8 cellular contexts compared by ENCODE assay signal in the genomic region with DNA sequence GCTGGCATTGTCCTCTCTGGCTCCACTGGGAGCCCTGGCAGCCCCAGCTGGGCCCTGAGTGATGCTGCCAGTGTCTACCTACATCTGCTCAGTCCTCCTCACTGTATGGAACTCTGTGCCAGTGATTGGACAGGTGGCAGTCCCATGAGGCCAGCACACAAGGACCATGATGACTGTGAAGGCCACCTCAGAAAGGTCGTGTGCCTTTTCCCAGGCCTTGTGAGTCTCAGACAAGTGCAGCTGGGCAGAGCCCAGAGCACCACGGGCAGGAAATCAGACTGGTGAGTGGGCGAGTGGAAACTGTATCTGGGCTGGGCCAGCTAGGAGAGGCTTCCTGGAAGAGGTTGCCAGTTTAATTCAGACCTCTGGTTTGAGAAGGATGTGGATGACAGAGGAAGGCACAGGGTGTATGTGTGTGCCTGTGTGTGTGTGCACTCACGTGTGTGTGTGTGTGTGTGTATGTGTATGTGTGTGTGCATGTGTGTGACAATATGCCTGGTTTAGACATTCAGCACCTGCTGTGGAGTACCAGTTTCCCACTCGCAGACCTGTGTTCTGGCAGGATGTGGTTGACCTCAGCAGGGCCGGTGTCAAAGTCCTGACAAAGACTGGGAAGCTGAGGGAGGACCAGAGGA. TPM values are rescaled to one million over a fixed set of nuclear protein-coding genes. Genes with fewer than 3 reads are reported as not detected.
DNase-seq lines count a peak whose midpoint lies in the region; ATAC-seq and TF ChIP-seq lines count a peak whose summit lies in the region.

No MANE protein-coding gene starts in this region.

- TF ChIP-seq CTCF in GM10248 (IDR thresholded peaks at IDR 0.05; ENCODE audit: control extremely low read depth, extremely low read depth, low read depth, missing control alignments) (no peak), psoas muscle (IDR thresholded peaks at IDR 0.05) (no peak)

- H3K36me3 ChIP-seq in psoas muscle (ENCODE audit: insufficient read depth in 1 of 2, low read depth in 1 of 2), result peaks cover 4 to 20% of the 10 kb centered on the region in 2 donors

- H3K4me3 ChIP-seq in psoas muscle, result peak overlapping the region; percentile 12

- peak; percentile 32 for DNase-seq in GM10248 (ENCODE audit: extremely low spot score)
- DNase-seq in activated CD8-positive, alpha-beta memory T cell treated with anti-CD3 and anti-CD28 coated beads, Interleukin-2, amount 50 U/mL, for 48 hours, result peak; percentile 83
- DNase-seq in psoas muscle, result peak in 1 of 2 donors; percentile 64
- DNase-seq in RKO (ENCODE audit: low spot score), result no peak
- no peak for DNase-seq in SIG-M5 treated with dmso at 0.1 percent for 504 hours (lab: John Stamatoyannopoulos, UW; ENCODE audit: unreplicated experiment)

- intact Hi-C loops in psoas muscle (cut with DNase I), result no loop called here

- H3K9me3 ChIP-seq in psoas muscle, result no peaks in the 10 kb centered on the region

- CTCF ChIA-PET in GM10248 (lab: Yijun Ruan, JAX), result interaction anchor here (1.3 to 18.4 kb wide), 2 partner anchors 10 kb away, joined by 4 to 202 read pairs; a partner anchor contains a TSS

- ATAC-seq in HG03045 (IDR thresholded peaks at IDR 0.05; ENCODE audit: unreplicated experiment) (peak; percentile 49), psoas muscle (peak in 2 of 4 donors; percentile 4 to 5), HG03565 (IDR thresholded peaks at IDR 0.05; ENCODE audit: unreplicated experiment) (no peak), HG02981 (IDR thresholded peaks at IDR 0.05; ENCODE audit: unreplicated experiment) (no peak)

- POLR2A ChIA-PET in GM10248 (lab: Yijun Ruan, JAX), result no interaction called here

- H3K27ac ChIP-seq in psoas muscle, result peak overlapping the region; percentile 88

- peaks cover 85% of the 10 kb centered on the region for H3K4me1 ChIP-seq in psoas muscle

- no peaks in the 10 kb centered on the region for H3K27me3 ChIP-seq in psoas muscle (ENCODE audit: insufficient read depth in 3 of 3, low read length in 2 of 3)

- 18 to 41% (median 19%) methylated on average over 6 of the region's 6 CpGs for WGBS in psoas muscle, 3 donors

RNA-seq across cellular contexts. Expression of a gene that starts 7.0 kb away (rescaled TPM):
- 100 to 1,000 TPM in 3 of 4 donors, 10 to 100 TPM in 1; 88.2 to 277 (median 187) TPM for total RNA-seq in psoas muscle
- 100 to 1,000 TPM; 213 to 409 (median 328) TPM for polyA plus RNA-seq in psoas muscle

RNA-seq across cellular contexts. Expression of a gene that starts 12.4 kb away (rescaled TPM):
- 10 to 100 TPM; 16.9 to 75.1 (median 50.4) TPM for total RNA-seq in psoas muscle
- 10 to 100 TPM; 12.8 to 36.5 (median 18.5) TPM for polyA plus RNA-seq in psoas muscle

RNA-seq across cellular contexts. Expression of a gene that starts 50.8 kb away (rescaled TPM):
- total RNA-seq in psoas muscle, result under 1 TPM; 0.46 to 0.91 (median 0.88) TPM
- polyA plus RNA-seq in psoas muscle, result under 1 TPM; 0.01 to 0.91 (median 0.21) TPM

RNA-seq across cellular contexts. Expression of a gene that starts 54.6 kb away (rescaled TPM):
- total RNA-seq in psoas muscle, result 10 to 100 TPM in 2 of 4 donors, 1 to 10 TPM in 2; 6.1 to 16.2 (median 9.3) TPM
- polyA plus RNA-seq in psoas muscle, result 10 to 100 TPM in 1 of 3 donors, 1 to 10 TPM in 2; 6.4 to 12.8 (median 10.0) TPM

RNA-seq across cellular contexts. Expression of a gene that starts 56.4 kb away (rescaled TPM):
- total RNA-seq in psoas muscle, result 10 to 100 TPM in 3 of 4 donors, 1 to 10 TPM in 1; 7.3 to 30.1 (median 15.2) TPM
- 10 to 100 TPM; 14.0 to 26.3 (median 18.8) TPM for polyA plus RNA-seq in psoas muscle

Comparison
In these comparisons a context has a peak if more than half of its experiments do, and no peak if none do; other contexts are left out.
1. DNase-seq: peak in GM10248 (single experiment) and activated CD8-positive, alpha-beta memory T cell treated with anti-CD3 and anti-CD28 coated beads, Interleukin-2, amount 50 U/mL, for 48 hours (single experiment); none in RKO (single experiment) and SIG-M5 treated with dmso at 0.1 percent for 504 hours (single experiment).